ENCODE assay signal across 2 cellular contexts in the genomic region with DNA sequence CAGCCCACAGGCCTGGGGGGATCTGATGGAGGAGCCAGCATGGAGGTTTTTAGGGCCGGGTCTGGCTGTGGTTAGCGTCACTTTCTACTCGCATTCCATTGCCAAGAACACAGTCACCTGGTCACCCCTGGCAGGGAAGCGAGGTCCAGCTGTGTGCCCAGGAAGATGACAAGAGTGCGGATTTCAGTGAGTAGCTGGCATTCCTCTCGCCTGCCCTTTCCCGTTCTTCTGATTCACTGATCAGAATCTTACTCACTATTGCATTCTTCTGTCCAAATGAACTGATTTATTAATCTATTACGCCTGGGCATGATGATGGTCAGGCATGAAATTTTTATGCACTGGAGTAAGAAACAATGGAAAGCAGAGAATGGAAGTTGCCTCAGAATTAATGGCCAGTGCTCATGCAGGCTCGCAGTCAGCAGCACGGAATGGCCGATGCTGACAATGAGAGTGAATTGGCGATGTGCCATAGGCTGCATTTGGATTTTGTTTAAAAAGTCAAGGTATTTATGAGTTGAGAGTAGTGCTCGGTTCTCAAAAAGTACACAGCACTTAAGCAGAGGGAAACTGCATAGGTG.
TF ChIP-seq lines count a peak whose summit lies in the region.

No MANE protein-coding gene starts in this region.

TF ChIP-seq in GM23338, 12 proteins besides CTCF, POLR2A, EP300 and RAD21 (continued from another document):
- TF ChIP-seq, protein P1, sequence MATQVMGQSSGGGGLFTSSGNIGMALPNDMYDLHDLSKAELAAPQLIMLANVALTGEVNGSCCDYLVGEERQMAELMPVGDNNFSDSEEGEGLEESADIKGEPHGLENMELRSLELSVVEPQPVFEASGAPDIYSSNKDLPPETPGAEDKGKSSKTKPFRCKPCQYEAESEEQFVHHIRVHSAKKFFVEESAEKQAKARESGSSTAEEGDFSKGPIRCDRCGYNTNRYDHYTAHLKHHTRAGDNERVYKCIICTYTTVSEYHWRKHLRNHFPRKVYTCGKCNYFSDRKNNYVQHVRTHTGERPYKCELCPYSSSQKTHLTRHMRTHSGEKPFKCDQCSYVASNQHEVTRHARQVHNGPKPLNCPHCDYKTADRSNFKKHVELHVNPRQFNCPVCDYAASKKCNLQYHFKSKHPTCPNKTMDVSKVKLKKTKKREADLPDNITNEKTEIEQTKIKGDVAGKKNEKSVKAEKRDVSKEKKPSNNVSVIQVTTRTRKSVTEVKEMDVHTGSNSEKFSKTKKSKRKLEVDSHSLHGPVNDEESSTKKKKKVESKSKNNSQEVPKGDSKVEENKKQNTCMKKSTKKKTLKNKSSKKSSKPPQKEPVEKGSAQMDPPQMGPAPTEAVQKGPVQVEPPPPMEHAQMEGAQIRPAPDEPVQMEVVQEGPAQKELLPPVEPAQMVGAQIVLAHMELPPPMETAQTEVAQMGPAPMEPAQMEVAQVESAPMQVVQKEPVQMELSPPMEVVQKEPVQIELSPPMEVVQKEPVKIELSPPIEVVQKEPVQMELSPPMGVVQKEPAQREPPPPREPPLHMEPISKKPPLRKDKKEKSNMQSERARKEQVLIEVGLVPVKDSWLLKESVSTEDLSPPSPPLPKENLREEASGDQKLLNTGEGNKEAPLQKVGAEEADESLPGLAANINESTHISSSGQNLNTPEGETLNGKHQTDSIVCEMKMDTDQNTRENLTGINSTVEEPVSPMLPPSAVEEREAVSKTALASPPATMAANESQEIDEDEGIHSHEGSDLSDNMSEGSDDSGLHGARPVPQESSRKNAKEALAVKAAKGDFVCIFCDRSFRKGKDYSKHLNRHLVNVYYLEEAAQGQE (IDR thresholded peaks at IDR 0.05; ENCODE audit: unreplicated experiment) = no peak
- TF ChIP-seq EZH2 (IDR thresholded peaks at IDR 0.05; ENCODE audit: low read depth, unreplicated experiment) = no peak
- TF ChIP-seq ZNF114 (CRISPR knock-in tag; IDR thresholded peaks at IDR 0.05) = no peak
- TF ChIP-seq, protein P2, sequence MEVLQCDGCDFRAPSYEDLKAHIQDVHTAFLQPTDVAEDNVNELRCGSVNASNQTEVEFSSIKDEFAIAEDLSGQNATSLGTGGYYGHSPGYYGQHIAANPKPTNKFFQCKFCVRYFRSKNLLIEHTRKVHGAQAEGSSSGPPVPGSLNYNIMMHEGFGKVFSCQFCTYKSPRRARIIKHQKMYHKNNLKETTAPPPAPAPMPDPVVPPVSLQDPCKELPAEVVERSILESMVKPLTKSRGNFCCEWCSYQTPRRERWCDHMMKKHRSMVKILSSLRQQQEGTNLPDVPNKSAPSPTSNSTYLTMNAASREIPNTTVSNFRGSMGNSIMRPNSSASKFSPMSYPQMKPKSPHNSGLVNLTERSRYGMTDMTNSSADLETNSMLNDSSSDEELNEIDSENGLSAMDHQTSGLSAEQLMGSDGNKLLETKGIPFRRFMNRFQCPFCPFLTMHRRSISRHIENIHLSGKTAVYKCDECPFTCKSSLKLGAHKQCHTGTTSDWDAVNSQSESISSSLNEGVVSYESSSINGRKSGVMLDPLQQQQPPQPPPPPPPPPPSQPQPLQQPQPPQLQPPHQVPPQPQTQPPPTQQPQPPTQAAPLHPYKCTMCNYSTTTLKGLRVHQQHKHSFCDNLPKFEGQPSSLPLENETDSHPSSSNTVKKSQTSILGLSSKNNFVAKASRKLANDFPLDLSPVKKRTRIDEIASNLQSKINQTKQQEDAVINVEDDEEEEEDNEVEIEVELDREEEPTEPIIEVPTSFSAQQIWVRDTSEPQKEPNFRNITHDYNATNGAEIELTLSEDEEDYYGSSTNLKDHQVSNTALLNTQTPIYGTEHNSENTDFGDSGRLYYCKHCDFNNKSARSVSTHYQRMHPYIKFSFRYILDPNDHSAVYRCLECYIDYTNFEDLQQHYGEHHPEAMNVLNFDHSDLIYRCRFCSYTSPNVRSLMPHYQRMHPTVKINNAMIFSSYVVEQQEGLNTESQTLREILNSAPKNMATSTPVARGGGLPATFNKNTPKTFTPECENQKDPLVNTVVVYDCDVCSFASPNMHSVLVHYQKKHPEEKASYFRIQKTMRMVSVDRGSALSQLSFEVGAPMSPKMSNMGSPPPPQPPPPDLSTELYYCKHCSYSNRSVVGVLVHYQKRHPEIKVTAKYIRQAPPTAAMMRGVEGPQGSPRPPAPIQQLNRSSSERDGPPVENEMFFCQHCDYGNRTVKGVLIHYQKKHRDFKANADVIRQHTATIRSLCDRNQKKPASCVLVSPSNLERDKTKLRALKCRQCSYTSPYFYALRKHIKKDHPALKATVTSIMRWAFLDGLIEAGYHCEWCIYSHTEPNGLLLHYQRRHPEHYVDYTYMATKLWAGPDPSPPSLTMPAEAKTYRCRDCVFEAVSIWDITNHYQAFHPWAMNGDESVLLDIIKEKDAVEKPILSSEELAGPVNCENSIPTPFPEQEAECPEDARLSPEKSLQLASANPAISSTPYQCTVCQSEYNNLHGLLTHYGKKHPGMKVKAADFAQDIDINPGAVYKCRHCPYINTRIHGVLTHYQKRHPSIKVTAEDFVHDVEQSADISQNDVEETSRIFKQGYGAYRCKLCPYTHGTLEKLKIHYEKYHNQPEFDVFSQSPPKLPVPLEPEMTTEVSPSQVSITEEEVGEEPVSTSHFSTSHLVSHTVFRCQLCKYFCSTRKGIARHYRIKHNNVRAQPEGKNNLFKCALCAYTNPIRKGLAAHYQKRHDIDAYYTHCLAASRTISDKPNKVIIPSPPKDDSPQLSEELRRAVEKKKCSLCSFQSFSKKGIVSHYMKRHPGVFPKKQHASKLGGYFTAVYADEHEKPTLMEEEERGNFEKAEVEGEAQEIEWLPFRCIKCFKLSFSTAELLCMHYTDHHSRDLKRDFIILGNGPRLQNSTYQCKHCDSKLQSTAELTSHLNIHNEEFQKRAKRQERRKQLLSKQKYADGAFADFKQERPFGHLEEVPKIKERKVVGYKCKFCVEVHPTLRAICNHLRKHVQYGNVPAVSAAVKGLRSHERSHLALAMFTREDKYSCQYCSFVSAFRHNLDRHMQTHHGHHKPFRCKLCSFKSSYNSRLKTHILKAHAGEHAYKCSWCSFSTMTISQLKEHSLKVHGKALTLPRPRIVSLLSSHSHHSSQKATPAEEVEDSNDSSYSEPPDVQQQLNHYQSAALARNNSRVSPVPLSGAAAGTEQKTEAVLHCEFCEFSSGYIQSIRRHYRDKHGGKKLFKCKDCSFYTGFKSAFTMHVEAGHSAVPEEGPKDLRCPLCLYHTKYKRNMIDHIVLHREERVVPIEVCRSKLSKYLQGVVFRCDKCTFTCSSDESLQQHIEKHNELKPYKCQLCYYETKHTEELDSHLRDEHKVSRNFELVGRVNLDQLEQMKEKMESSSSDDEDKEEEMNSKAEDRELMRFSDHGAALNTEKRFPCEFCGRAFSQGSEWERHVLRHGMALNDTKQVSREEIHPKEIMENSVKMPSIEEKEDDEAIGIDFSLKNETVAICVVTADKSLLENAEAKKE (CRISPR knock-in tag; IDR thresholded peaks at IDR 0.05) = no peak
- no peak for TF ChIP-seq ZNF331 (CRISPR knock-in tag; IDR thresholded peaks at IDR 0.05; ENCODE audit: low read depth)
- no peak for TF ChIP-seq STAT1 (IDR thresholded peaks at IDR 0.05; ENCODE audit: unreplicated experiment)
- TF ChIP-seq, protein P3, sequence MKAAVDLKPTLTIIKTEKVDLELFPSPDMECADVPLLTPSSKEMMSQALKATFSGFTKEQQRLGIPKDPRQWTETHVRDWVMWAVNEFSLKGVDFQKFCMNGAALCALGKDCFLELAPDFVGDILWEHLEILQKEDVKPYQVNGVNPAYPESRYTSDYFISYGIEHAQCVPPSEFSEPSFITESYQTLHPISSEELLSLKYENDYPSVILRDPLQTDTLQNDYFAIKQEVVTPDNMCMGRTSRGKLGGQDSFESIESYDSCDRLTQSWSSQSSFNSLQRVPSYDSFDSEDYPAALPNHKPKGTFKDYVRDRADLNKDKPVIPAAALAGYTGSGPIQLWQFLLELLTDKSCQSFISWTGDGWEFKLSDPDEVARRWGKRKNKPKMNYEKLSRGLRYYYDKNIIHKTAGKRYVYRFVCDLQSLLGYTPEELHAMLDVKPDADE (IDR thresholded peaks at IDR 0.05) = no peak
- no peak for TF ChIP-seq CREB1 (CRISPR knock-in tag; IDR thresholded peaks at IDR 0.05; ENCODE audit: low read depth)
TF ChIP-seq in GM23338: peak in this region for 0.

TF ChIP-seq in SK-N-SH, 30 proteins besides CTCF, POLR2A, EP300 and RAD21 (continued from another document):
- TF ChIP-seq POLR2AphosphoS5 (IDR thresholded peaks at IDR 0.05; ENCODE audit: low read depth, low read length) = no peak
- TF ChIP-seq TCF12 (IDR thresholded peaks at IDR 0.05) = peak; percentile 94
- TF ChIP-seq FOXM1 (IDR thresholded peaks at IDR 0.05; ENCODE audit: low read depth) = peak; percentile 73
- TF ChIP-seq GATA2 (CRISPR knock-in tag; IDR thresholded peaks at IDR 0.05) = no peak
- TF ChIP-seq, protein P1 (IDR thresholded peaks at IDR 0.05; ENCODE audit: low read depth, low read length) = no peak; the same call in 1 of the 2 replicates
- TF ChIP-seq, protein P4, sequence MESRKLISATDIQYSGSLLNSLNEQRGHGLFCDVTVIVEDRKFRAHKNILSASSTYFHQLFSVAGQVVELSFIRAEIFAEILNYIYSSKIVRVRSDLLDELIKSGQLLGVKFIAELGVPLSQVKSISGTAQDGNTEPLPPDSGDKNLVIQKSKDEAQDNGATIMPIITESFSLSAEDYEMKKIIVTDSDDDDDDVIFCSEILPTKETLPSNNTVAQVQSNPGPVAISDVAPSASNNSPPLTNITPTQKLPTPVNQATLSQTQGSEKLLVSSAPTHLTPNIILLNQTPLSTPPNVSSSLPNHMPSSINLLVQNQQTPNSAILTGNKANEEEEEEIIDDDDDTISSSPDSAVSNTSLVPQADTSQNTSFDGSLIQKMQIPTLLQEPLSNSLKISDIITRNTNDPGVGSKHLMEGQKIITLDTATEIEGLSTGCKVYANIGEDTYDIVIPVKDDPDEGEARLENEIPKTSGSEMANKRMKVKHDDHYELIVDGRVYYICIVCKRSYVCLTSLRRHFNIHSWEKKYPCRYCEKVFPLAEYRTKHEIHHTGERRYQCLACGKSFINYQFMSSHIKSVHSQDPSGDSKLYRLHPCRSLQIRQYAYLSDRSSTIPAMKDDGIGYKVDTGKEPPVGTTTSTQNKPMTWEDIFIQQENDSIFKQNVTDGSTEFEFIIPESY (IDR thresholded peaks at IDR 0.05; ENCODE audit: borderline replicate concordance, low read depth) = peak; percentile 45; the same call in 1 of the 2 replicates
- peak; percentile 84 for TF ChIP-seq SIN3A (IDR thresholded peaks at IDR 0.05; ENCODE audit: borderline replicate concordance, low read depth, low read length)
- peak; percentile 62; the same call in 1 of the 2 replicates for TF ChIP-seq YY1 (IDR thresholded peaks at IDR 0.05; ENCODE audit: low read depth)
- TF ChIP-seq SMC3 (IDR thresholded peaks at IDR 0.05; ENCODE audit: low read depth, low read length) = no peak
- no peak for TF ChIP-seq CHD2 (IDR thresholded peaks at IDR 0.05; ENCODE audit: low read length, partially characterized antibody)
- TF ChIP-seq RCOR1 (IDR thresholded peaks at IDR 0.05; ENCODE audit: low read length) = 0 out of 2 replicates have a peak, but pooled peaks have one; percentile 35
- no peak for TF ChIP-seq MEF2A (IDR thresholded peaks at IDR 0.05; ENCODE audit: borderline replicate concordance, low read depth)
- peak; percentile 94 for TF ChIP-seq JUND (IDR thresholded peaks at IDR 0.05)
- peak; percentile 68; the same call in 1 of the 2 replicates for TF ChIP-seq RXRA (IDR thresholded peaks at IDR 0.05; ENCODE audit: borderline replicate concordance, low read depth)
- peak; percentile 97 for TF ChIP-seq TEAD4 (IDR thresholded peaks at IDR 0.05; ENCODE audit: borderline replicate concordance, insufficient read depth)
- TF ChIP-seq, protein P5, sequence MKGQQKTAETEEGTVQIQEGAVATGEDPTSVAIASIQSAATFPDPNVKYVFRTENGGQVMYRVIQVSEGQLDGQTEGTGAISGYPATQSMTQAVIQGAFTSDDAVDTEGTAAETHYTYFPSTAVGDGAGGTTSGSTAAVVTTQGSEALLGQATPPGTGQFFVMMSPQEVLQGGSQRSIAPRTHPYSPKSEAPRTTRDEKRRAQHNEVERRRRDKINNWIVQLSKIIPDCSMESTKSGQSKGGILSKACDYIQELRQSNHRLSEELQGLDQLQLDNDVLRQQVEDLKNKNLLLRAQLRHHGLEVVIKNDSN (IDR thresholded peaks at IDR 0.05; ENCODE audit: borderline replicate concordance, low read depth) = 0 out of 2 replicates have a peak, but pooled peaks have one; percentile 29
- TF ChIP-seq, protein P6, sequence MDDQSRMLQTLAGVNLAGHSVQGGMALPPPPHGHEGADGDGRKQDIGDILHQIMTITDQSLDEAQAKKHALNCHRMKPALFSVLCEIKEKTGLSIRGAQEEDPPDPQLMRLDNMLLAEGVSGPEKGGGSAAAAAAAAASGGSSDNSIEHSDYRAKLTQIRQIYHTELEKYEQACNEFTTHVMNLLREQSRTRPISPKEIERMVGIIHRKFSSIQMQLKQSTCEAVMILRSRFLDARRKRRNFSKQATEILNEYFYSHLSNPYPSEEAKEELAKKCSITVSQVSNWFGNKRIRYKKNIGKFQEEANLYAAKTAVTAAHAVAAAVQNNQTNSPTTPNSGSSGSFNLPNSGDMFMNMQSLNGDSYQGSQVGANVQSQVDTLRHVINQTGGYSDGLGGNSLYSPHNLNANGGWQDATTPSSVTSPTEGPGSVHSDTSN (IDR thresholded peaks at IDR 0.05) = peak; percentile 97
